ENCODE assay signal across 31 cellular contexts in genomic region chr19:30317403-30317802, GRCh38. TPM values are rescaled to one million over a fixed set of nuclear protein-coding genes. Genes with fewer than 3 reads are reported as not detected.
"Had no signal": no experiment of that assay in that cellular context is flagged by ENCODE, and none has a peak within 500 bp of the region (broad histone marks: within the 10 kb centered on the region; RNA-seq: fewer than 3 reads in every experiment).

No MANE protein-coding gene starts in this region.

- H3K27ac ChIP-seq: epithelial cell of prostate, gastrocnemius medialis, lower lobe of right lung, prostate gland, right atrium auricular region, thoracic aorta, tibial nerve, upper lobe of left lung, uterus had no signal

- ATAC-seq: esophagus mucosa, gastrocnemius medialis, left cardiac atrium, left ventricle myocardium superior, lower lobe of right lung, mucosa of descending colon, sciatic nerve had no signal

- H3K36me3 ChIP-seq: gastrocnemius medialis, lower lobe of right lung, prostate gland, right atrium auricular region, thoracic aorta, tibial nerve, upper lobe of left lung, uterus had no signal

- H3K36me3 Mint-ChIP-seq: mesothelial cell of epicardium; naive B cell; natural killer cell treated with Interleukin-12 subunit alpha and Interleukin-12 subunit beta and Interleukin-15 and Interleukin-18, amount 100 ng/mL, for 72 hours had no signal

- H3K9me3 ChIP-seq: gastrocnemius medialis, lower lobe of right lung, mucosa of descending colon, prostate gland, thoracic aorta, tibial nerve, upper lobe of left lung, uterus had no signal

- H3K4me3 ChIP-seq: dorsolateral prefrontal cortex, gastrocnemius medialis, lower lobe of right lung, mucosa of descending colon, prostate gland, right atrium auricular region, smooth muscle cell, thoracic aorta, tibial nerve, upper lobe of left lung, uterus had no signal

- H3K27me3 ChIP-seq: gastrocnemius medialis, right atrium auricular region, tibial nerve, upper lobe of left lung, uterus had no signal

- H3K4me2 ChIP-seq: smooth muscle cell had no signal

- H3K4me1 ChIP-seq: gastrocnemius medialis, lower lobe of right lung, prostate gland, right atrium auricular region, tibial nerve, upper lobe of left lung, uterus had no signal

- DNase-seq: cerebellar nuclear complex; effector CD4-positive, alpha-beta T cell; foreskin fibroblast; gastrocnemius medialis; left cardiac atrium; left ventricle myocardium superior; lower lobe of right lung; mucosa of descending colon; naive B cell; stimulated activated CD4-positive, alpha-beta T cell treated with anti-CD3 and anti-CD28 coated beads, Interleukin-12 subunit alpha, Interleukin-12 subunit beta, amount 100 ng/mL, for 4 hours; stimulated activated CD4-positive, alpha-beta T cell treated with anti-CD3 and anti-CD28 coated beads, Interleukin-1b, Interleukin-23, amount 100 ng/mL, for 48 hours; stimulated activated CD4-positive, alpha-beta T cell treated with anti-CD3 and anti-CD28 coated beads, Interleukin-4, amount 100 ng/mL, for 1 hour; stimulated activated CD8-positive, alpha-beta memory T cell treated with anti-CD3 and anti-CD28 coated beads, Interleukin-4, amount 100 ng/mL, for 48 hours; stimulated activated naive CD4-positive, alpha-beta T cell treated with Interleukin-2 at 50 U/mL for 16 hours; substantia nigra; upper lobe of left lung; uterus had no signal

- H3K27ac Mint-ChIP-seq: mesothelial cell of epicardium; naive B cell; natural killer cell treated with Interleukin-12 subunit alpha and Interleukin-12 subunit beta and Interleukin-15 and Interleukin-18, amount 100 ng/mL, for 72 hours had no signal

- H3K4me1 Mint-ChIP-seq: mesothelial cell of epicardium, naive B cell, neural crest cell had no signal

- H3K4me3 Mint-ChIP-seq: mesothelial cell of epicardium; naive B cell; natural killer cell treated with Interleukin-12 subunit alpha and Interleukin-12 subunit beta and Interleukin-15 and Interleukin-18, amount 100 ng/mL, for 72 hours; neural crest cell had no signal

RNA-seq across cellular contexts. Expression of gene ZNF536, which starts 54.8 kb away (rescaled TPM):
- total RNA-seq: glomerular endothelial cell; natural killer cell treated with Interleukin-12 subunit alpha and Interleukin-12 subunit beta and Interleukin-15 and Interleukin-18, amount 100 ng/mL, for 72 hours; osteoblast; smooth muscle cell had no signal
- polyA plus RNA-seq: smooth muscle cell had no signal
